ENCODE assay signal across 10 cellular contexts in genomic region chr10:59678884-59679301, GRCh38. TPM values are rescaled to one million over a fixed set of nuclear protein-coding genes. Genes with fewer than 3 reads are reported as not detected.
DNase-seq lines count a peak whose midpoint lies in the region; ATAC-seq and TF ChIP-seq lines count a peak whose summit lies in the region.
"Had no signal": no experiment of that assay in that cellular context is flagged by ENCODE, and none has a peak within 500 bp of the region (broad histone marks: within the 10 kb centered on the region; RNA-seq: fewer than 3 reads in every experiment).

No MANE protein-coding gene starts in this region.

- ATAC-seq in GM18861 (IDR thresholded peaks at IDR 0.05; ENCODE audit: unreplicated experiment) (peak; percentile 79), HG02571 (IDR thresholded peaks at IDR 0.05; ENCODE audit: unreplicated experiment) (peak; percentile 80), left lung (peak; percentile 87), GM19324 (IDR thresholded peaks at IDR 0.05; ENCODE audit: low FRiP score, unreplicated experiment) (no peak)

- no peaks in the 10 kb centered on the region for H3K36me3 ChIP-seq in left lung
- H3K36me3 ChIP-seq: neutrophil had no signal

- no peaks in the 10 kb centered on the region for H3K27me3 ChIP-seq in left lung
- H3K27me3 ChIP-seq: neutrophil had no signal

- H3K9me3 ChIP-seq in left lung = no peaks in the 10 kb centered on the region
- H3K9me3 ChIP-seq: neutrophil had no signal

- no peak for TF ChIP-seq CTCF in left lung (IDR thresholded peaks at IDR 0.05)

- no peaks in the 10 kb centered on the region for H3K4me1 ChIP-seq in left lung

- DNase-seq in NCI-H226 (peak; percentile 92), left lung (peak in 1 of 2 donors; percentile 33), NCI-H2196 (lab: John Stamatoyannopoulos, UW; ENCODE audit: unreplicated experiment) (no peak), nucleus accumbens (lab: John Stamatoyannopoulos, UW) (no peak), D341Med (ENCODE audit: low spot score) (no peak)
- DNase-seq: erythroblast had no signal

- no peak overlapping the region for H3K27ac ChIP-seq in left lung
- H3K27ac ChIP-seq: neutrophil had no signal

- intact Hi-C loops in left lung (cut with DNase I) = no loop called here

- H3K4me3 ChIP-seq in left lung = no peak overlapping the region

RNA-seq across cellular contexts. Expression of gene SLC16A9, which starts 30.8 kb away (rescaled TPM):
- 1 to 10 TPM; 1.5 to 2.0 TPM for total RNA-seq in left lung
